1 cellular context compared by ENCODE assay signal in the genomic region with DNA sequence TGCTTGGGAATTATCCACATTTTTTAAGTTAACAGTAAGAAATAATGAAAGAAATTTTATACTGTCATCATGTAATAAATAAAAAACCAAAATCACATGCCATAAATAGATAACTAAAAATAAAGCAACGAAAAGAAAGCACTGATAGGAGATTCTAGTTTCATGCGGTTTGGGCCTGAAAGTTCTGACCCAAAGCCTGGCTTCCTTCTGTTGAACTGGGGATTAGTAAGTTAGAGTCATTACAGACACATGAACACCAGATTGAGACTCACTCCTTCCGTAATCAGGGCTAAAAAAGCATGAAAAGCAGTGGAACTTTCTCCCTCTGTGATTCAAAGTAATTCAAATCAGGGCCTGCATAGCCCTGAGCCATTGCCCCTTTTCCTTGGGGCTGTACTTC.
TF ChIP-seq lines count a peak whose summit lies in the region.

No MANE protein-coding gene starts in this region.

TF ChIP-seq in HepG2, 621 proteins besides CTCF, POLR2A, EP300 and RAD21:
- no peak for TF ChIP-seq ZNF687 (CRISPR knock-in tag; IDR thresholded peaks at IDR 0.05)
- TF ChIP-seq ZNF788 (CRISPR knock-in tag; IDR thresholded peaks at IDR 0.05; ENCODE audit: borderline replicate concordance): no peak
- no peak for TF ChIP-seq CREM (IDR thresholded peaks at IDR 0.05)
- TF ChIP-seq CREM (CRISPR knock-in tag; IDR thresholded peaks at IDR 0.05): no peak
- no peak for TF ChIP-seq DR1 (CRISPR knock-in tag; IDR thresholded peaks at IDR 0.05)
- no peak for TF ChIP-seq ZSCAN31 (CRISPR knock-in tag; IDR thresholded peaks at IDR 0.05; ENCODE audit: low read depth)
- TF ChIP-seq, protein P1, sequence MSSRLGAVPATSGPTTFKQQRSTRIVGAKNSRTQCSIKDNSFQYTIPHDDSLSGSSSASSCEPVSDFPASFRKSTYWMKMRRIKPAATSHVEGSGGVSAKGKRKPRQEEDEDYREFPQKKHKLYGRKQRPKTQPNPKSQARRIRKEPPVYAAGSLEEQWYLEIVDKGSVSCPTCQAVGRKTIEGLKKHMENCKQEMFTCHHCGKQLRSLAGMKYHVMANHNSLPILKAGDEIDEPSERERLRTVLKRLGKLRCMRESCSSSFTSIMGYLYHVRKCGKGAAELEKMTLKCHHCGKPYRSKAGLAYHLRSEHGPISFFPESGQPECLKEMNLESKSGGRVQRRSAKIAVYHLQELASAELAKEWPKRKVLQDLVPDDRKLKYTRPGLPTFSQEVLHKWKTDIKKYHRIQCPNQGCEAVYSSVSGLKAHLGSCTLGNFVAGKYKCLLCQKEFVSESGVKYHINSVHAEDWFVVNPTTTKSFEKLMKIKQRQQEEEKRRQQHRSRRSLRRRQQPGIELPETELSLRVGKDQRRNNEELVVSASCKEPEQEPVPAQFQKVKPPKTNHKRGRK (CRISPR knock-in tag; IDR thresholded peaks at IDR 0.05): no peak
- no peak for TF ChIP-seq KMT2A (CRISPR knock-in tag; IDR thresholded peaks at IDR 0.05)
- TF ChIP-seq, protein P2, sequence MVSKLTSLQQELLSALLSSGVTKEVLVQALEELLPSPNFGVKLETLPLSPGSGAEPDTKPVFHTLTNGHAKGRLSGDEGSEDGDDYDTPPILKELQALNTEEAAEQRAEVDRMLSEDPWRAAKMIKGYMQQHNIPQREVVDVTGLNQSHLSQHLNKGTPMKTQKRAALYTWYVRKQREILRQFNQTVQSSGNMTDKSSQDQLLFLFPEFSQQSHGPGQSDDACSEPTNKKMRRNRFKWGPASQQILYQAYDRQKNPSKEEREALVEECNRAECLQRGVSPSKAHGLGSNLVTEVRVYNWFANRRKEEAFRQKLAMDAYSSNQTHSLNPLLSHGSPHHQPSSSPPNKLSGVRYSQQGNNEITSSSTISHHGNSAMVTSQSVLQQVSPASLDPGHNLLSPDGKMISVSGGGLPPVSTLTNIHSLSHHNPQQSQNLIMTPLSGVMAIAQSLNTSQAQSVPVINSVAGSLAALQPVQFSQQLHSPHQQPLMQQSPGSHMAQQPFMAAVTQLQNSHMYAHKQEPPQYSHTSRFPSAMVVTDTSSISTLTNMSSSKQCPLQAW (CRISPR knock-in tag; IDR thresholded peaks at IDR 0.05): no peak
